ENCODE assay signal across 8 cellular contexts in the genomic region with DNA sequence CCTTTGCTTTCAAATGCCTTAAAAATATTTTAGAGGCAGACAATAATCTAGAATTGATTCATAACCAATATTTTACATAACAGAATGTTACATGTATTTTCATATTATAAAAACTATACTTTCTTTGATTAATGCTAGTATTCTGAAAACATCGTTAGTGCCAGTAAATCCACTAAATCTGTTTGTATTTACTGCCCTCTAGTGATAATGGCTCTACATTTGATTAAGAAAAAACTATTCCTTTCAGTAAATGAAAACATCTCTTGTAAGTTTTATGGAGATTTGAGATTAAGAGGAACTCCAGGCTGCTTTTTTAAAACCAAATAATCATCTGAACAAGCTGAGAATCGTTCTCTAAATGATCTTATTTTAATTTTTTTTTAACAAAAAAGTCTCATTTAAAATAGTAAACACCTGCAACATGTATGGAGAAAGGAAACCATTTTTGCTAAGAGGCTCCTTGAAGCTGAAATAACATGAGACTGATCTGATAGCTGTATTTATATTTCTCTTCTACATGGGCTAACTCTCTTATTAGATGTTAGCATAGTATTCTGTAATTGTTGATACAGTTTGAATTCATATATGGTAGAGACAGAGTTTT.
A peak's percentile ranks its signal among the peaks of the same experiment; 100 is the strongest.
DNase-seq lines count a peak whose midpoint lies in the region; ATAC-seq, FAIRE-seq and TF ChIP-seq lines count a peak whose summit lies in the region.

No MANE protein-coding gene starts in this region.

- peak overlapping the region; percentile 16; the same call in 1 of the 2 replicates for H3K4me3 ChIP-seq in ACC112 (ENCODE audit: low read depth, low read length)
- H3K4me3 ChIP-seq in aorta (ENCODE audit: low read length in 2 of 2): no peak overlapping the region

- H3K36me3 Mint-ChIP-seq in activated naive CD4-positive, alpha-beta T cell treated with anti-CD3 and anti-CD28 coated beads, Interleukin-2, amount 50 U/mL, for 72 hours: peaks cover 20 to 22% of the 10 kb centered on the region in 2 donors

- H3K9me3 ChIP-seq in aorta (ENCODE audit: control insufficient read depth, low read length): no peaks in the 10 kb centered on the region

- ATAC-seq in GM18867 (IDR thresholded peaks at IDR 0.05; ENCODE audit: unreplicated experiment) (peak; percentile 61), aorta (ENCODE audit: low FRiP score) (no peak)
- no peak for ATAC-seq in activated naive CD4-positive, alpha-beta T cell treated with anti-CD3 and anti-CD28 coated beads, Interleukin-2, amount 50 U/mL, for 72 hours

- DNase-seq in SK-MEL-5 (ENCODE audit: low read depth, low spot score) (peak; percentile 63), glomerular visceral epithelial cell (ENCODE audit: extremely low spot score) (peak; percentile 27), GM12892 (ENCODE audit: insufficient read length) (no peak), aorta (no peak)
- DNase-seq in activated naive CD4-positive, alpha-beta T cell treated with anti-CD3 and anti-CD28 coated beads, Interleukin-2, amount 50 U/mL, for 72 hours (ENCODE audit: low spot score in 2 of 2): no peak
- no peak for DNase-seq in activated CD4-positive, alpha-beta T cell treated with anti-CD3 and anti-CD28 coated beads for 48 hours

- intact Hi-C loops in aorta (cut with DNase I): loop anchor here (5.0 kb wide), 1 partner anchor 120 kb away; no protein-coding TSS in a partner anchor

- peak overlapping the region; percentile 30; the same call in 1 of the 2 replicates for H3K27ac ChIP-seq in ACC112 (ENCODE audit: low read depth, low read length)
- no peak overlapping the region for H3K27ac ChIP-seq in aorta (ENCODE audit: low read depth in 1 of 2, low read length in 2 of 2)

- H3K36me3 ChIP-seq in ACC112 (ENCODE audit: insufficient read depth, low read length) (no peaks in the 10 kb centered on the region), aorta (ENCODE audit: control insufficient read depth in 1 of 2, insufficient read depth in 2 of 2, low read length in 1 of 2) (no peaks in the 10 kb centered on the region)

- no peak for FAIRE-seq in GM12892 (lab: Jason Lieb, UNC)

- H3K27ac Mint-ChIP-seq in activated naive CD4-positive, alpha-beta T cell treated with anti-CD3 and anti-CD28 coated beads, Interleukin-2, amount 50 U/mL, for 72 hours: no peak overlapping the region

- peaks cover 70% of the 10 kb centered on the region for H3K79me2 ChIP-seq in ACC112 (ENCODE audit: control insufficient read depth, insufficient read depth, low read length, unreplicated experiment)

- 15 to 17% methylated on average over 2 of the region's 2 CpGs for WGBS in aorta, 2 donors

- H3K9me3 Mint-ChIP-seq in activated naive CD4-positive, alpha-beta T cell treated with anti-CD3 and anti-CD28 coated beads, Interleukin-2, amount 50 U/mL, for 72 hours: peaks cover 10 to 13% of the 10 kb centered on the region in 2 donors

- peaks cover 30% of the 10 kb centered on the region for H3K4me1 ChIP-seq in ACC112 (ENCODE audit: control insufficient read depth, insufficient read depth, low read length, unreplicated experiment)
- no peaks in the 10 kb centered on the region for H3K4me1 ChIP-seq in aorta (ENCODE audit: control insufficient read depth in 1 of 2, insufficient read depth in 2 of 2, low read length in 2 of 2)

- H3K27me3 ChIP-seq in ACC112 (ENCODE audit: insufficient read depth, low read length): no peaks in the 10 kb centered on the region
- no peaks in the 10 kb centered on the region for H3K27me3 ChIP-seq in aorta (ENCODE audit: control insufficient read depth in 1 of 2, insufficient read depth in 2 of 2, low read length in 1 of 2)

- TF ChIP-seq POLR2A in GM12892 (IDR thresholded peaks at IDR 0.05; ENCODE audit: low read depth, low read length): no peak

- in situ Hi-C loops in SK-MEL-5 (cut with HindIII; ENCODE audit: low pct_unique_long_range_greater_than_20kb, low sequenced_read_pairs): no loop called here

- H2AFZ ChIP-seq in ACC112 (ENCODE audit: low read length, unreplicated experiment): peak overlapping the region; percentile 44

Comparison
In these comparisons a context has a peak if more than half of its experiments do, and no peak if none do; other contexts are left out.
1. DNase-seq: peak in SK-MEL-5 (single experiment) and glomerular visceral epithelial cell (single experiment); none in activated naive CD4-positive, alpha-beta T cell treated with anti-CD3 and anti-CD28 coated beads, Interleukin-2, amount 50 U/mL, for 72 hours (0 of 2), GM12892 (single experiment), activated CD4-positive, alpha-beta T cell treated with anti-CD3 and anti-CD28 coated beads for 48 hours (single experiment) and aorta (0 of 2).